2 cellular contexts compared by ENCODE assay signal in the genomic region with DNA sequence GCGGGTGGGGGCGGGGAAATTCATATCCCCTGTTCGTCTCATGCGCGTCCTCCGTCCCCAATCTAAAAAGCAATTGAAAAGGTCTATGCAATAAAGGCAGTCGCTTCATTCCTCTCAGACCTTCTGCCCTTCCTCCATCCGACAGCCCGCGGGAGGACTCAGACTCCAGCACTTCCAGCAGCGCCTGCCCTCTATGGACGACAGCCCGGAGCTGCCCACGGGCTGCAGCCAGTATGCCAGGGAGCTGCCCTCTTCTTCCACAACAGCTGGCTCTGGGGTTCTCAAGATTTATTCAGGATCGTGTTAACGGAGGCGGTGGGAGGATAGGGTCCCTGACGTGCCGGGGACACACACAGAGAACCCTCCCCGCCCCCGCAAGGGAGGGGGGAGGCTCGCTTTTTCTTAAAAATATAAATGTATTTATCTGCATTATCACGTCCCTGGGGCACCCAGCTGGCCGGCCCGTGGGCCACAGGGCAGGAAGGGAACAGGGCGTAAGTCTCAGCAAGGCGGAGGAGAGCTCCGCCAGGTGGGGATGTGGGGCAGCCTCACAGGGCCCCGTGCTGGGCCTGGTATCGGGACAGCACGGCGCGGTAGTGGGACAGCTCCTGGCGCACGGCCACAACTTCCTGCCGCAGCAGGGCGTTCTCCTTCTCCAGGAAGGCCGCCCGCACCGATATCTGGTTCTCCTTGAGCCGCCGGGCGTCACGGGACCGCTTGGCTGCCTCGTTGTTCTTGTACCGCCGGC.
TF ChIP-seq lines count a peak whose summit lies in the region.

No MANE protein-coding gene starts in this region.

TF ChIP-seq in SK-N-SH, 30 proteins besides CTCF, POLR2A, EP300 and RAD21 (continued from another document):
- TF ChIP-seq, protein P1, sequence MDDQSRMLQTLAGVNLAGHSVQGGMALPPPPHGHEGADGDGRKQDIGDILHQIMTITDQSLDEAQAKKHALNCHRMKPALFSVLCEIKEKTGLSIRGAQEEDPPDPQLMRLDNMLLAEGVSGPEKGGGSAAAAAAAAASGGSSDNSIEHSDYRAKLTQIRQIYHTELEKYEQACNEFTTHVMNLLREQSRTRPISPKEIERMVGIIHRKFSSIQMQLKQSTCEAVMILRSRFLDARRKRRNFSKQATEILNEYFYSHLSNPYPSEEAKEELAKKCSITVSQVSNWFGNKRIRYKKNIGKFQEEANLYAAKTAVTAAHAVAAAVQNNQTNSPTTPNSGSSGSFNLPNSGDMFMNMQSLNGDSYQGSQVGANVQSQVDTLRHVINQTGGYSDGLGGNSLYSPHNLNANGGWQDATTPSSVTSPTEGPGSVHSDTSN (IDR thresholded peaks at IDR 0.05) = 0 out of 2 replicates have a peak, but pooled peaks have one; percentile 0
- no peak for TF ChIP-seq EZH2phosphoT487 (IDR thresholded peaks at IDR 0.05; ENCODE audit: borderline replicate concordance, low read depth)
- TF ChIP-seq GABPA (IDR thresholded peaks at IDR 0.05; ENCODE audit: low read depth) = no peak

TF ChIP-seq in SK-N-SH treated with all-trans-retinoic acid at 6 μM for 48 hours, 23 proteins besides CTCF, POLR2A, EP300 and RAD21 (continued from another document):
- TF ChIP-seq, protein P2, sequence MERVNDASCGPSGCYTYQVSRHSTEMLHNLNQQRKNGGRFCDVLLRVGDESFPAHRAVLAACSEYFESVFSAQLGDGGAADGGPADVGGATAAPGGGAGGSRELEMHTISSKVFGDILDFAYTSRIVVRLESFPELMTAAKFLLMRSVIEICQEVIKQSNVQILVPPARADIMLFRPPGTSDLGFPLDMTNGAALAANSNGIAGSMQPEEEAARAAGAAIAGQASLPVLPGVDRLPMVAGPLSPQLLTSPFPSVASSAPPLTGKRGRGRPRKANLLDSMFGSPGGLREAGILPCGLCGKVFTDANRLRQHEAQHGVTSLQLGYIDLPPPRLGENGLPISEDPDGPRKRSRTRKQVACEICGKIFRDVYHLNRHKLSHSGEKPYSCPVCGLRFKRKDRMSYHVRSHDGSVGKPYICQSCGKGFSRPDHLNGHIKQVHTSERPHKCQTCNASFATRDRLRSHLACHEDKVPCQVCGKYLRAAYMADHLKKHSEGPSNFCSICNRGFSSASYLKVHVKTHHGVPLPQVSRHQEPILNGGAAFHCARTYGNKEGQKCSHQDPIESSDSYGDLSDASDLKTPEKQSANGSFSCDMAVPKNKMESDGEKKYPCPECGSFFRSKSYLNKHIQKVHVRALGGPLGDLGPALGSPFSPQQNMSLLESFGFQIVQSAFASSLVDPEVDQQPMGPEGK (CRISPR knock-in tag; IDR thresholded peaks at IDR 0.05; ENCODE audit: borderline replicate concordance) = no peak
- TF ChIP-seq TSHZ2 (CRISPR knock-in tag; IDR thresholded peaks at IDR 0.05) (no peak), CSDC2 (CRISPR knock-in tag; IDR thresholded peaks at IDR 0.05) (no peak), ISL1 (CRISPR knock-in tag; IDR thresholded peaks at IDR 0.05) (no peak), ZNF8 (CRISPR knock-in tag; IDR thresholded peaks at IDR 0.05) (no peak), ESRRG (CRISPR knock-in tag; IDR thresholded peaks at IDR 0.05) (no peak), PPARA (CRISPR knock-in tag; IDR thresholded peaks at IDR 0.05; ENCODE audit: borderline replicate concordance) (no peak), TCF4 (CRISPR knock-in tag; IDR thresholded peaks at IDR 0.05; ENCODE audit: borderline replicate concordance) (no peak), OSR1 (CRISPR knock-in tag; IDR thresholded peaks at IDR 0.05) (no peak), SNAI2 (CRISPR knock-in tag; IDR thresholded peaks at IDR 0.05) (no peak)
- TF ChIP-seq, protein P3, sequence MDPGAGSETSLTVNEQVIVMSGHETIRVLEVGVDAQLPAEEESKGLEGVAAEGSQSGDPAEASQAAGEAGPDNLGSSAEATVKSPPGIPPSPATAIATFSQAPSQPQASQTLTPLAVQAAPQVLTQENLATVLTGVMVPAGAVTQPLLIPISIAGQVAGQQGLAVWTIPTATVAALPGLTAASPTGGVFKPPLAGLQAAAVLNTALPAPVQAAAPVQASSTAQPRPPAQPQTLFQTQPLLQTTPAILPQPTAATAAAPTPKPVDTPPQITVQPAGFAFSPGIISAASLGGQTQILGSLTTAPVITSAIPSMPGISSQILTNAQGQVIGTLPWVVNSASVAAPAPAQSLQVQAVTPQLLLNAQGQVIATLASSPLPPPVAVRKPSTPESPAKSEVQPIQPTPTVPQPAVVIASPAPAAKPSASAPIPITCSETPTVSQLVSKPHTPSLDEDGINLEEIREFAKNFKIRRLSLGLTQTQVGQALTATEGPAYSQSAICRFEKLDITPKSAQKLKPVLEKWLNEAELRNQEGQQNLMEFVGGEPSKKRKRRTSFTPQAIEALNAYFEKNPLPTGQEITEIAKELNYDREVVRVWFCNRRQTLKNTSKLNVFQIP (CRISPR knock-in tag; IDR thresholded peaks at IDR 0.05; ENCODE audit: borderline replicate concordance, low read depth) = no peak
- TF ChIP-seq, protein P4, sequence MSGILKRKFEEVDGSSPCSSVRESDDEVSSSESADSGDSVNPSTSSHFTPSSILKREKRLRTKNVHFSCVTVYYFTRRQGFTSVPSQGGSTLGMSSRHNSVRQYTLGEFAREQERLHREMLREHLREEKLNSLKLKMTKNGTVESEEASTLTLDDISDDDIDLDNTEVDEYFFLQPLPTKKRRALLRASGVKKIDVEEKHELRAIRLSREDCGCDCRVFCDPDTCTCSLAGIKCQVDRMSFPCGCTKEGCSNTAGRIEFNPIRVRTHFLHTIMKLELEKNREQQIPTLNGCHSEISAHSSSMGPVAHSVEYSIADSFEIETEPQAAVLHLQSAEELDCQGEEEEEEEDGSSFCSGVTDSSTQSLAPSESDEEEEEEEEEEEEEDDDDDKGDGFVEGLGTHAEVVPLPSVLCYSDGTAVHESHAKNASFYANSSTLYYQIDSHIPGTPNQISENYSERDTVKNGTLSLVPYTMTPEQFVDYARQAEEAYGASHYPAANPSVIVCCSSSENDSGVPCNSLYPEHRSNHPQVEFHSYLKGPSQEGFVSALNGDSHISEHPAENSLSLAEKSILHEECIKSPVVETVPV (CRISPR knock-in tag; IDR thresholded peaks at IDR 0.05) = no peak
